In the genomic region with DNA sequence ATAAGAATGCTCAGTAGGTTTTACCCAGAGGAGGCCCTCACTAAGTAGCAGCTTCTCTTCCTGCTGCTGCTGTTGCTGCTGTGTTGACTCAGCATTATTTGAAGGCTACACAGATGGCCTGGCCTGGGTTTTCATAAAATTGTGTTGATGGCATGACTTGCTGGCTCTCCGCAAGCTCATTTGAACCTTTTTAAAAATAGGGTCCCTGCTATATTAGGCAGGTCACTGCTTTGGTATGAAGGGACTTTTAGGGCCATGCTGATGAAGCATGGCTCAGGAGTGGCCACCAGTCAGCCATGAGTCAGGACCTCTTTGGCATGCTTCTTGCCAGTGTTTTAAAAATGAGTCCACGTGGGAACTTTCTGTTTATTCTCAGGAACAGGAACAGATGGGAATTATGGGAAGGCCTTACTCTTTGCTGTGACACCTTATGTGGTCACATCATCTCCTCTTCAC, we compare ENCODE assay signal across 14 cellular contexts.
DNase-seq lines count a peak whose midpoint lies in the region; ATAC-seq and TF ChIP-seq lines count a peak whose summit lies in the region.
"Had no signal": no experiment of that assay in that cellular context is flagged by ENCODE, and none has a peak within 500 bp of the region (broad histone marks: within the 10 kb centered on the region; RNA-seq: fewer than 3 reads in every experiment).

No MANE protein-coding gene starts in this region.

- peaks cover 9% of the 10 kb centered on the region; the same call in 1 of the 2 replicates for H3K4me1 ChIP-seq in GM23248 (ENCODE audit: insufficient read depth)
- peaks cover 0 to 29% (median 9%) of the 10 kb centered on the region in 4 donors for H3K4me1 ChIP-seq in sigmoid colon

- H3K9me3 ChIP-seq in GM23248 (ENCODE audit: low read depth): no peaks in the 10 kb centered on the region
- no peaks in the 10 kb centered on the region for H3K9me3 ChIP-seq in sigmoid colon

- H3K4me2 ChIP-seq in GM23248 (ENCODE audit: unreplicated experiment): no peak overlapping the region
- H3K4me2 ChIP-seq: PC-9 had no signal

- H3K9me3 Mint-ChIP-seq in activated naive CD8-positive, alpha-beta T cell treated with anti-CD3 and anti-CD28 coated beads, Interleukin-2, amount 50 U/mL, for 24 hours: no peaks in the 10 kb centered on the region
- no peaks in the 10 kb centered on the region for H3K9me3 Mint-ChIP-seq in activated CD4-positive, alpha-beta T cell treated with anti-CD3 and anti-CD28 coated beads for 36 hours (ENCODE audit: low read depth)
- H3K9me3 Mint-ChIP-seq: immature natural killer cell had no signal

- H4K20me1 ChIP-seq in GM23248 (ENCODE audit: insufficient read depth): no peaks in the 10 kb centered on the region

- H2AFZ ChIP-seq in GM23248: no peak overlapping the region
- H2AFZ ChIP-seq: PC-9 had no signal

- H3K4me3 Mint-ChIP-seq in activated naive CD8-positive, alpha-beta T cell treated with anti-CD3 and anti-CD28 coated beads, Interleukin-2, amount 50 U/mL, for 24 hours: no peak overlapping the region
- H3K4me3 Mint-ChIP-seq in activated CD4-positive, alpha-beta T cell treated with anti-CD3 and anti-CD28 coated beads for 36 hours: no peak overlapping the region
- H3K4me3 Mint-ChIP-seq: immature natural killer cell had no signal

- no peaks in the 10 kb centered on the region for H3K36me3 Mint-ChIP-seq in activated naive CD8-positive, alpha-beta T cell treated with anti-CD3 and anti-CD28 coated beads, Interleukin-2, amount 50 U/mL, for 24 hours (ENCODE audit: low read depth)
- H3K36me3 Mint-ChIP-seq in activated CD4-positive, alpha-beta T cell treated with anti-CD3 and anti-CD28 coated beads for 36 hours (ENCODE audit: low read depth): no peaks in the 10 kb centered on the region
- H3K36me3 Mint-ChIP-seq: immature natural killer cell had no signal

- in situ Hi-C loops in GM23248 (cut with MboI): no loop called here

- no peaks in the 10 kb centered on the region for H3K4me1 Mint-ChIP-seq in activated naive CD8-positive, alpha-beta T cell treated with anti-CD3 and anti-CD28 coated beads, Interleukin-2, amount 50 U/mL, for 24 hours
- H3K4me1 Mint-ChIP-seq in activated CD4-positive, alpha-beta T cell treated with anti-CD3 and anti-CD28 coated beads for 36 hours: no peaks in the 10 kb centered on the region
- H3K4me1 Mint-ChIP-seq: immature natural killer cell had no signal

- no peak for TF ChIP-seq CTCF in sigmoid colon (IDR thresholded peaks at IDR 0.05)

- no peaks in the 10 kb centered on the region for H3K79me2 ChIP-seq in GM23248 (ENCODE audit: insufficient read depth)

- WGBS in GM23248 (ENCODE audit: low coverage in 1 of 2, low lambda C conversion rate in 2 of 2, missing lambda C conversion rate in 2 of 2), 2 experiments: 0% methylated on average over 2 of the region's 2 CpGs
- 64 to 68% methylated on average over 2 of the region's 2 CpGs for WGBS in sigmoid colon, 2 donors

- H3K36me3 ChIP-seq in GM23248 (ENCODE audit: low read depth): no peaks in the 10 kb centered on the region
- H3K36me3 ChIP-seq in sigmoid colon: no peaks in the 10 kb centered on the region

- no peak for TF ChIP-seq POLR2A in sigmoid colon (IDR thresholded peaks at IDR 0.05)

- peaks cover 8% of the 10 kb centered on the region; the same call in 1 of the 2 replicates for H3F3A ChIP-seq in GM23248 (ENCODE audit: insufficient read depth)

- peak in 3 of 4 donors; percentile 39 to 66 (median 60) for TF ChIP-seq EP300 in sigmoid colon (IDR thresholded peaks at IDR 0.05)

- H3K27me3 ChIP-seq in GM23248 (replicated peaks; ENCODE audit: insufficient read depth) (no peaks in the 10 kb centered on the region), sigmoid colon (no peaks in the 10 kb centered on the region)

- POLR2A ChIA-PET in activated CD4-positive, alpha-beta T cell treated with anti-CD3 and anti-CD28 coated beads for 36 hours (lab: Charles Lee): no interaction called here

- CTCF ChIA-PET in activated CD4-positive, alpha-beta T cell treated with anti-CD3 and anti-CD28 coated beads for 36 hours (lab: Charles Lee): no interaction called here

- intact Hi-C loops in sigmoid colon (cut with DNase I): no loop called here
- intact Hi-C loops in activated CD4-positive, alpha-beta T cell treated with anti-CD3 and anti-CD28 coated beads for 36 hours (cut with DNase I, micrococcal nuclease): no loop called here

- DNase-seq in GM23248 (peak; percentile 85), OCI-M1 (lab: John Stamatoyannopoulos, UW) (peak; percentile 1), fibroblast of gingiva (ENCODE audit: low read depth) (peak; percentile 42), sigmoid colon (peak; percentile 74), NOMO-1 treated with DMSO at 0.1 percent for 48 hours (lab: John Stamatoyannopoulos, UW; ENCODE audit: unreplicated experiment) (no peak)
- no peak for DNase-seq in activated CD8-positive, alpha-beta memory T cell treated with anti-CD3 and anti-CD28 coated beads, Interleukin-2, amount 50 U/mL, for 4 hours
- DNase-seq in activated naive CD8-positive, alpha-beta T cell treated with anti-CD3 and anti-CD28 coated beads, Interleukin-2, amount 50 U/mL, for 24 hours: no peak
- no peak for DNase-seq in activated CD4-positive, alpha-beta T cell treated with anti-CD3 and anti-CD28 coated beads for 36 hours
- DNase-seq: dorsolateral prefrontal cortex, immature natural killer cell, NCI-H1092 treated with DMSO at 0.1 percent for 48 hours, PC-9, retina had no signal

- no peaks in the 10 kb centered on the region for H3K9me2 ChIP-seq in GM23248 (ENCODE audit: insufficient read depth)

- H3K4me3 ChIP-seq in GM23248 (no peak overlapping the region), sigmoid colon (no peak overlapping the region)
- H3K4me3 ChIP-seq: dorsolateral prefrontal cortex, PC-9 had no signal

- no peak overlapping the region for H3K27ac Mint-ChIP-seq in activated naive CD8-positive, alpha-beta T cell treated with anti-CD3 and anti-CD28 coated beads, Interleukin-2, amount 50 U/mL, for 24 hours
- no peak overlapping the region for H3K27ac Mint-ChIP-seq in activated CD4-positive, alpha-beta T cell treated with anti-CD3 and anti-CD28 coated beads for 36 hours
- H3K27ac Mint-ChIP-seq: immature natural killer cell had no signal

- H3K9ac ChIP-seq in GM23248: peak overlapping the region; percentile 33; the same call in 1 of the 2 replicates

- no peaks in the 10 kb centered on the region for H3K27me3 Mint-ChIP-seq in activated naive CD8-positive, alpha-beta T cell treated with anti-CD3 and anti-CD28 coated beads, Interleukin-2, amount 50 U/mL, for 24 hours
- no peaks in the 10 kb centered on the region for H3K27me3 Mint-ChIP-seq in activated CD4-positive, alpha-beta T cell treated with anti-CD3 and anti-CD28 coated beads for 36 hours

- H3K27ac ChIP-seq in GM23248 (peak overlapping the region; percentile 79), sigmoid colon (peak overlapping the region in 3 of 4 donors; percentile 65 to 79 (median 72))
- H3K27ac ChIP-seq: dorsolateral prefrontal cortex, PC-9, VCaP had no signal

- ATAC-seq in activated naive CD8-positive, alpha-beta T cell treated with anti-CD3 and anti-CD28 coated beads, Interleukin-2, amount 50 U/mL, for 24 hours: no peak
- no peak for ATAC-seq in activated CD4-positive, alpha-beta T cell treated with anti-CD3 and anti-CD28 coated beads for 36 hours

Comparison
In these comparisons a context has a peak if more than half of its experiments do, and no peak if none do; other contexts are left out.
1. DNase-seq: peak in GM23248 (single experiment), OCI-M1 (single experiment), fibroblast of gingiva (single experiment) and sigmoid colon (single experiment); none in activated CD8-positive, alpha-beta memory T cell treated with anti-CD3 and anti-CD28 coated beads, Interleukin-2, amount 50 U/mL, for 4 hours (single experiment), NOMO-1 treated with DMSO at 0.1 percent for 48 hours (single experiment), activated naive CD8-positive, alpha-beta T cell treated with anti-CD3 and anti-CD28 coated beads, Interleukin-2, amount 50 U/mL, for 24 hours (single experiment) and activated CD4-positive, alpha-beta T cell treated with anti-CD3 and anti-CD28 coated beads for 36 hours (single experiment).